ENCODE assay signal across 8 cellular contexts in the genomic region with DNA sequence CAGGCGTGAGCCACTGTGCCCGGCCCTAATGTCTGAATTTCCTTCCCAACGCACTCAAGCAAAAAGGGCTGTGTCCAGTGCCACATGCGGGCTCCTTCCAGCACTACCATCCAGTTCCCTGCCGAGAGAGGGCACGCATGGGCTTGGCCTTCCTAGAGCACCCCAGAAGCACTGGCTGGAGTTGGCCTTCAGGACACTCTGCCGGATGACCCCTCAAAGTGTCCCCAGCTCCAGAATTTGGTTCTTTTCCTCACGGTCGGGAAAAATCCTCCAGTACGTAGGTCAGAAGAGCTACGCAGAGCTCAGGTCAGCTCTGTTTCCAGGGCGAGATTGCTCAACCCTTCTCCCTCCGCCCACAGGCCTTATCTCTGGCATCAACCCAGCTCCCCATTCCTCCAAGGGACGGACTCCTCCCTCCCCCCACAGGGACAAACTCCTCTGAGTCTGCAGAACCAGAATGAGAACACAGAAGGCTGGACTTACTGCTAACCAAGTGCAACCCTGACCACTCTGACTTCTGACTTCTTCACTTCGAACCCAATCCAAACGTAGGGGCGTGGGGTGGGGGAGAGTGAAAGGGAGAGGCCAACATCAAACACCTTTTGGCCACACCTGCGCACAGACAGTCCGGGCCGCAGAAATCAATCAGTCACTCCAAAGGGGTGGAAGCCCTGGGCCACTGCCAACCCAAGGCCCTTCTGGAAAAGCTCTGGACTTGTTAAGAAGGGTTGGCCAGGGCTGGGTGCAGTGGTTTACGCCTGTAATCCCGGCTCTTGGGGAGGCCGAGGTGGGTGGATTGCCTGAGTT. TPM values are rescaled to one million over a fixed set of nuclear protein-coding genes. Genes with fewer than 3 reads are reported as not detected.
DNase-seq lines count a peak whose midpoint lies in the region; ATAC-seq and TF ChIP-seq lines count a peak whose summit lies in the region.

No MANE protein-coding gene starts in this region.

- no peaks in the 10 kb centered on the region for H3K9me2 ChIP-seq in GM23248 (ENCODE audit: insufficient read depth)

- H3K27ac ChIP-seq in GM23248 = peak overlapping the region; percentile 49
- peak overlapping the region; percentile 90 for H3K27ac ChIP-seq in VCaP
- H3K27ac ChIP-seq in gastrocnemius medialis = peak overlapping the region; percentile 92 to 100 (median 98)

- no peaks in the 10 kb centered on the region for H4K20me1 ChIP-seq in GM23248 (ENCODE audit: insufficient read depth)

- H3K4me3 ChIP-seq in GM23248 (peak overlapping the region; percentile 92), gastrocnemius medialis (peak overlapping the region; percentile 82 to 100 (median 94))

- ATAC-seq in gastrocnemius medialis = no peak
- no peak for ATAC-seq in activated CD4-positive, alpha-beta T cell treated with anti-CD3 and anti-CD28 coated beads for 36 hours
- ATAC-seq in GM19467 (IDR thresholded peaks at IDR 0.05; ENCODE audit: unreplicated experiment) = no peak

- intact Hi-C loops in cardiac septum (cut with DNase I) = no loop called here
- intact Hi-C loops in gastrocnemius medialis (cut with DNase I; ENCODE audit: low total_unique reads) = no loop called here
- intact Hi-C loops in activated CD4-positive, alpha-beta T cell treated with anti-CD3 and anti-CD28 coated beads for 36 hours (cut with DNase I, micrococcal nuclease) = no loop called here

- H3K9me3 Mint-ChIP-seq in activated CD4-positive, alpha-beta memory T cell treated with anti-CD3 and anti-CD28 coated beads, Interleukin-2, amount 10 ng/mL, durations not matched to agents 7 days and 5 days = no peaks in the 10 kb centered on the region
- H3K9me3 Mint-ChIP-seq in activated CD4-positive, alpha-beta T cell treated with anti-CD3 and anti-CD28 coated beads for 36 hours (ENCODE audit: low read depth) = no peaks in the 10 kb centered on the region

- CTCF ChIA-PET in activated CD4-positive, alpha-beta memory T cell treated with anti-CD3 and anti-CD28 coated beads, Interleukin-2, amount 10 ng/mL, durations not matched to agents 7 days and 5 days (lab: Charles Lee) = interaction anchor here (0.9 kb wide), 1 partner anchor 52 kb away, joined by 3 read pairs; no protein-coding TSS in a partner anchor
- CTCF ChIA-PET in activated CD4-positive, alpha-beta T cell treated with anti-CD3 and anti-CD28 coated beads for 36 hours (lab: Charles Lee) = interaction anchor here (0.6 to 0.7 kb wide), 2 partner anchors 13 to 75 kb away, joined by 4 to 5 read pairs; no protein-coding TSS in a partner anchor

- H3K9ac ChIP-seq in GM23248 = peak overlapping the region; percentile 51

- in situ Hi-C loops in GM23248 (cut with MboI) (no loop called here), gastrocnemius medialis (cut with MboI; ENCODE audit: low sequenced_read_pairs in 4 of 4) (no loop called here)

- H3K36me3 ChIP-seq in GM23248 (ENCODE audit: low read depth) (no peaks in the 10 kb centered on the region), gastrocnemius medialis (no peaks in the 10 kb centered on the region)

- DNase-seq in GM23248 (peak; percentile 80), cardiac septum (ENCODE audit: low spot score) (peak; percentile 85), gastrocnemius medialis (peak in 1 of 2 donors; percentile 65), cerebellar cortex (ENCODE audit: low spot score) (no peak)
- no peak for DNase-seq in activated CD4-positive, alpha-beta memory T cell treated with anti-CD3 and anti-CD28 coated beads, Interleukin-2, amount 10 ng/mL, durations not matched to agents 7 days and 5 days
- DNase-seq in activated CD4-positive, alpha-beta T cell treated with anti-CD3 and anti-CD28 coated beads for 36 hours = no peak

- peaks cover 12% of the 10 kb centered on the region for H3K4me1 Mint-ChIP-seq in activated CD4-positive, alpha-beta memory T cell treated with anti-CD3 and anti-CD28 coated beads, Interleukin-2, amount 10 ng/mL, durations not matched to agents 7 days and 5 days
- peaks cover 10% of the 10 kb centered on the region for H3K4me1 Mint-ChIP-seq in activated CD4-positive, alpha-beta T cell treated with anti-CD3 and anti-CD28 coated beads for 36 hours

- H2AFZ ChIP-seq in GM23248 = no peak overlapping the region

- H3K27me3 ChIP-seq in GM23248 (replicated peaks; ENCODE audit: insufficient read depth) = no peaks in the 10 kb centered on the region
- H3K27me3 ChIP-seq in gastrocnemius medialis = no peaks in the 10 kb centered on the region

- peak overlapping the region; percentile 90 for H3K4me2 ChIP-seq in GM23248 (ENCODE audit: unreplicated experiment)

- TF ChIP-seq POLR2A in gastrocnemius medialis (IDR thresholded peaks at IDR 0.05) = peak; percentile 18 to 41

- peaks cover 8% of the 10 kb centered on the region for H3K27me3 Mint-ChIP-seq in activated CD4-positive, alpha-beta memory T cell treated with anti-CD3 and anti-CD28 coated beads, Interleukin-2, amount 10 ng/mL, durations not matched to agents 7 days and 5 days
- H3K27me3 Mint-ChIP-seq in activated CD4-positive, alpha-beta T cell treated with anti-CD3 and anti-CD28 coated beads for 36 hours = peaks cover 11% of the 10 kb centered on the region

- peaks cover 55% of the 10 kb centered on the region for H3K79me2 ChIP-seq in GM23248 (ENCODE audit: insufficient read depth)

- peaks cover 61% of the 10 kb centered on the region for H3K4me1 ChIP-seq in GM23248 (ENCODE audit: insufficient read depth)
- H3K4me1 ChIP-seq in gastrocnemius medialis = peaks cover 51 to 69% of the 10 kb centered on the region in 2 donors

- WGBS in GM23248 (ENCODE audit: low coverage in 1 of 2, low lambda C conversion rate in 2 of 2, missing lambda C conversion rate in 2 of 2), 2 experiments = 32 to 38% methylated on average over 23 of the region's 23 CpGs

- H3K4me3 Mint-ChIP-seq in activated CD4-positive, alpha-beta memory T cell treated with anti-CD3 and anti-CD28 coated beads, Interleukin-2, amount 10 ng/mL, durations not matched to agents 7 days and 5 days = no peak overlapping the region
- no peak overlapping the region for H3K4me3 Mint-ChIP-seq in activated CD4-positive, alpha-beta T cell treated with anti-CD3 and anti-CD28 coated beads for 36 hours

- no peak overlapping the region for H3K27ac Mint-ChIP-seq in activated CD4-positive, alpha-beta memory T cell treated with anti-CD3 and anti-CD28 coated beads, Interleukin-2, amount 10 ng/mL, durations not matched to agents 7 days and 5 days
- H3K27ac Mint-ChIP-seq in activated CD4-positive, alpha-beta T cell treated with anti-CD3 and anti-CD28 coated beads for 36 hours = no peak overlapping the region

- no peaks in the 10 kb centered on the region for H3K36me3 Mint-ChIP-seq in activated CD4-positive, alpha-beta memory T cell treated with anti-CD3 and anti-CD28 coated beads, Interleukin-2, amount 10 ng/mL, durations not matched to agents 7 days and 5 days (ENCODE audit: low read depth)
- H3K36me3 Mint-ChIP-seq in activated CD4-positive, alpha-beta T cell treated with anti-CD3 and anti-CD28 coated beads for 36 hours (ENCODE audit: low read depth) = no peaks in the 10 kb centered on the region

- TF ChIP-seq CTCF in VCaP (conservative IDR thresholded peaks at IDR 0.05) (no peak), gastrocnemius medialis (IDR thresholded peaks at IDR 0.05 in 4 of 5, conservative IDR thresholded peaks at IDR 0.05 in 1 of 5) (no peak)

- POLR2A ChIA-PET in activated CD4-positive, alpha-beta memory T cell treated with anti-CD3 and anti-CD28 coated beads, Interleukin-2, amount 10 ng/mL, durations not matched to agents 7 days and 5 days (lab: Charles Lee) = no interaction called here
- POLR2A ChIA-PET in activated CD4-positive, alpha-beta T cell treated with anti-CD3 and anti-CD28 coated beads for 36 hours (lab: Charles Lee) = no interaction called here

- peaks cover 36% of the 10 kb centered on the region for H3F3A ChIP-seq in GM23248 (ENCODE audit: insufficient read depth)

- H3K9me3 ChIP-seq in GM23248 (ENCODE audit: low read depth) = no peaks in the 10 kb centered on the region
- H3K9me3 ChIP-seq in gastrocnemius medialis = no peaks in the 10 kb centered on the region

RNA-seq across cellular contexts. Expression of gene CDC42EP4, which starts 3.6 kb away (rescaled TPM):
- total RNA-seq in GM23248 (2014; rRNA removed; shearing (Covaris generic)) = 30.6 and 34.6 TPM in 2 replicates
- 31.2 and 35.4 TPM in 2 replicates for polyA plus RNA-seq in GM23248 (2016; fragmentation: Nextera tagmentation; extraction: Ambion mirVana)
- total RNA-seq in cardiac septum (41.3 TPM), gastrocnemius medialis (10 to 100 TPM; 35.8 to 57.0 (median 47.1) TPM)
- 1 to 10 TPM; 3.6 to 3.8 TPM for total RNA-seq in activated CD4-positive, alpha-beta memory T cell treated with anti-CD3 and anti-CD28 coated beads, Interleukin-2, amount 10 ng/mL, durations not matched to agents 7 days and 5 days
- under 1 TPM; 0.87 to 0.91 TPM for total RNA-seq in activated CD4-positive, alpha-beta T cell treated with anti-CD3 and anti-CD28 coated beads for 36 hours

RNA-seq across cellular contexts. Expression of gene CPSF4L, which starts 46.5 kb away (rescaled TPM):
- not detected in 2 replicates for total RNA-seq in GM23248 (2014; rRNA removed; shearing (Covaris generic))
- not detected in 2 replicates for polyA plus RNA-seq in GM23248 (2016; fragmentation: Nextera tagmentation; extraction: Ambion mirVana)
- not detected for total RNA-seq in cardiac septum
- total RNA-seq in gastrocnemius medialis = not detected
- total RNA-seq in activated CD4-positive, alpha-beta memory T cell treated with anti-CD3 and anti-CD28 coated beads, Interleukin-2, amount 10 ng/mL, durations not matched to agents 7 days and 5 days = not detected
- total RNA-seq in activated CD4-positive, alpha-beta T cell treated with anti-CD3 and anti-CD28 coated beads for 36 hours = not detected

Comparison
In these comparisons a context has a peak if more than half of its experiments do, and no peak if none do; other contexts are left out.
1. DNase-seq: peak in GM23248 (single experiment) and cardiac septum (single experiment); none in activated CD4-positive, alpha-beta memory T cell treated with anti-CD3 and anti-CD28 coated beads, Interleukin-2, amount 10 ng/mL, durations not matched to agents 7 days and 5 days (single experiment), cerebellar cortex (single experiment) and activated CD4-positive, alpha-beta T cell treated with anti-CD3 and anti-CD28 coated beads for 36 hours (single experiment).
2. Peak in every context shown above with its lines, with median percentiles within 50 percentile points of each other: H3K27ac ChIP-seq.